In genomic region chr2:7029291-7030059, GRCh38 we compare ENCODE assay signal across 14 cellular contexts.
A peak's percentile ranks its signal among the peaks of the same experiment; 100 is the strongest.
DNase-seq lines count a peak whose midpoint lies in the region; ATAC-seq and TF ChIP-seq lines count a peak whose summit lies in the region.
"Had no signal": no experiment of that assay in that cellular context is flagged by ENCODE, and none has a peak within 500 bp of the region (broad histone marks: within the 10 kb centered on the region; RNA-seq: fewer than 3 reads in every experiment).

No MANE protein-coding gene starts in this region.

- ATAC-seq in DND-41 (ENCODE audit: insufficient read depth, low read depth) (no peak; the same call in 2 of the 3 replicates), PC-3 (no peak), HG02885 (IDR thresholded peaks at IDR 0.05; ENCODE audit: poor library complexity, unreplicated experiment) (no peak)
- no peak for ATAC-seq in effector memory CD8-positive, alpha-beta T cell (replicated peaks)

- DNase-seq in DND-41: no peak
- DNase-seq in PC-3: peak; percentile 19
- no peak for DNase-seq in effector memory CD8-positive, alpha-beta T cell
- no peak for DNase-seq in NAMALWA (ENCODE audit: low spot score)
- DNase-seq in inferior parietal cortex (ENCODE audit: extremely low spot score): no peak
- no peak for DNase-seq in AG08395 (ENCODE audit: low spot score)
- DNase-seq: CD8-positive, alpha-beta memory T cell; endodermal cell; naive B cell; NCI-H1930; SHP77 treated with DMSO at 0.1 percent for 48 hours had no signal

- no peaks in the 10 kb centered on the region for H3K79me2 ChIP-seq in DND-41 (ENCODE audit: insufficient read depth, low read length)
- H3K79me2 ChIP-seq in PC-3 (ENCODE audit: low read length): no peaks in the 10 kb centered on the region

- peaks cover 26% of the 10 kb centered on the region for H3K36me3 Mint-ChIP-seq in effector memory CD8-positive, alpha-beta T cell (ENCODE audit: insufficient read depth)
- H3K36me3 Mint-ChIP-seq: naive B cell had no signal

- TF ChIP-seq CTCF in DND-41 (IDR thresholded peaks at IDR 0.05; ENCODE audit: borderline replicate concordance, extremely low read depth, low read length, poor library complexity, severe bottlenecking): no peak
- TF ChIP-seq CTCF in PC-3 (conservative IDR thresholded peaks at IDR 0.05; ENCODE audit: low read depth, low read length): peak; percentile 31; the same call in 1 of the 2 replicates
- no peak for TF ChIP-seq CTCF in neutrophil (IDR thresholded peaks at IDR 0.05)

- intact Hi-C loops in PC-3 (cut with micrococcal nuclease): loop anchor here (5.0 kb wide), 1 partner anchor 112 kb away; the partner anchor contains the start of gene RNF144A

- H2AFZ ChIP-seq in DND-41 (ENCODE audit: low read depth, low read length) (no peak overlapping the region), PC-3 (ENCODE audit: low read length) (no peak overlapping the region)

- no peaks in the 10 kb centered on the region for H3K9me3 ChIP-seq in DND-41 (ENCODE audit: insufficient read depth, low read length, severe bottlenecking)
- no peaks in the 10 kb centered on the region for H3K9me3 ChIP-seq in PC-3 (ENCODE audit: low read length)
- no peaks in the 10 kb centered on the region for H3K9me3 ChIP-seq in neutrophil

- peaks cover 0 to 18% of the 10 kb centered on the region in 2 donors for H3K4me1 Mint-ChIP-seq in effector memory CD8-positive, alpha-beta T cell (ENCODE audit: low read depth in 2 of 2)
- H3K4me1 Mint-ChIP-seq: endodermal cell had no signal

- no peaks in the 10 kb centered on the region for H3K4me1 ChIP-seq in DND-41 (ENCODE audit: insufficient read depth, low read length)
- H3K4me1 ChIP-seq in PC-3 (ENCODE audit: insufficient read depth, low read length): peaks cover 16% of the 10 kb centered on the region
- peaks cover 25 to 28% of the 10 kb centered on the region in 2 experiments for H3K4me1 ChIP-seq in neutrophil (ENCODE audit: control insufficient read depth in 1 of 2, insufficient read depth in 1 of 2, low read depth in 1 of 2, low read length in 1 of 2)

- peaks cover 98% of the 10 kb centered on the region for H3K36me3 ChIP-seq in DND-41 (ENCODE audit: insufficient read depth, low read length)
- no peaks in the 10 kb centered on the region for H3K36me3 ChIP-seq in PC-3 (ENCODE audit: low read depth, low read length)
- peaks cover 13% of the 10 kb centered on the region for H3K36me3 ChIP-seq in neutrophil

- H3K27me3 Mint-ChIP-seq in effector memory CD8-positive, alpha-beta T cell: no peaks in the 10 kb centered on the region
- H3K27me3 Mint-ChIP-seq: IgD-negative memory B cell, naive B cell had no signal

- H3K9me2 ChIP-seq in PC-3 (replicated peaks; ENCODE audit: low read length): no peaks in the 10 kb centered on the region

- no peaks in the 10 kb centered on the region for H3K9me3 Mint-ChIP-seq in effector memory CD8-positive, alpha-beta T cell
- H3K9me3 Mint-ChIP-seq: CD8-positive, alpha-beta memory T cell; endodermal cell; IgD-negative memory B cell had no signal

- no peak overlapping the region for H3K4me3 Mint-ChIP-seq in effector memory CD8-positive, alpha-beta T cell
- H3K4me3 Mint-ChIP-seq: endodermal cell, IgD-negative memory B cell, naive B cell had no signal

- POLR2A ChIA-PET in PC-3 (lab: Charles Lee; ENCODE audit: unreplicated experiment): no interaction called here

- H3F3A ChIP-seq in PC-3 (ENCODE audit: low read length, unreplicated experiment): no peaks in the 10 kb centered on the region

- CTCF ChIA-PET in PC-3 (lab: Charles Lee): no interaction called here

- H3K9ac ChIP-seq in DND-41 (ENCODE audit: low read depth, low read length): no peak overlapping the region
- H3K9ac ChIP-seq in PC-3 (ENCODE audit: low read length): no peak overlapping the region

- no TSS peak for BruUV-seq in PC-3 (replicated peaks; lab: Mats Ljungman, UMichigan)

- peaks cover 12% of the 10 kb centered on the region; the same call in 1 of the 2 replicates for H4K20me1 ChIP-seq in DND-41 (ENCODE audit: insufficient read depth, low read length)
- no peaks in the 10 kb centered on the region for H4K20me1 ChIP-seq in PC-3 (ENCODE audit: low read length)

- no peaks in the 10 kb centered on the region for H3K27me3 ChIP-seq in DND-41 (ENCODE audit: insufficient read depth, low read length, poor library complexity)
- no peaks in the 10 kb centered on the region for H3K27me3 ChIP-seq in PC-3 (ENCODE audit: low read length)
- no peaks in the 10 kb centered on the region for H3K27me3 ChIP-seq in neutrophil

- H3K4me3 ChIP-seq in DND-41 (ENCODE audit: low read depth in 1 of 2, low read length in 2 of 2) (no peak overlapping the region), PC-3 (ENCODE audit: low read length) (no peak overlapping the region), neutrophil (ENCODE audit: low read depth in 1 of 2, low read length in 1 of 2) (no peak overlapping the region)

- peak overlapping the region; percentile 28 to 49 for H3K27ac Mint-ChIP-seq in effector memory CD8-positive, alpha-beta T cell
- H3K27ac Mint-ChIP-seq: endodermal cell, naive B cell had no signal

- 0 out of 2 replicates have a peak overlapping the region, but pooled peaks have one; percentile 29 for H3K27ac ChIP-seq in DND-41 (ENCODE audit: low read length)
- H3K27ac ChIP-seq in PC-3 (ENCODE audit: low read length): no peak overlapping the region
- H3K27ac ChIP-seq in neutrophil: peak overlapping the region; percentile 43

- H3K4me2 ChIP-seq in DND-41 (ENCODE audit: insufficient read depth, low read length) (no peak overlapping the region), PC-3 (ENCODE audit: low read length) (no peak overlapping the region)
